Comparison of ENCODE assay signal across 8 cellular contexts in genomic region chr19:15195381-15195964, GRCh38. TPM values are rescaled to one million over a fixed set of nuclear protein-coding genes. Genes with fewer than 3 reads are reported as not detected.
A peak's percentile ranks its signal among the peaks of the same experiment; 100 is the strongest.
DNase-seq lines count a peak whose midpoint lies in the region; ATAC-seq and TF ChIP-seq lines count a peak whose summit lies in the region.

No MANE protein-coding gene starts in this region.

- intact Hi-C loops in posterior vena cava (cut with DNase I), result loop anchor here in 1 of 2 donors (5.0 kb wide), 1 partner anchor 52 kb away; no protein-coding TSS in a partner anchor

- peak overlapping the region; percentile 37; the same call in 1 of the 2 replicates for H3K27ac ChIP-seq in SJSA1

- DNase-seq in 8988T, result peak; percentile 56
- no peak for DNase-seq in GM13977 (ENCODE audit: low spot score)
- DNase-seq in SJSA1 (ENCODE audit: low read depth in 1 of 2, low spot score in 2 of 2), result peak; percentile 52 to 82
- DNase-seq in fibroblast of villous mesenchyme (ENCODE audit: low read depth), result peak; percentile 65
- DNase-seq in posterior vena cava (ENCODE audit: low spot score), result peak; percentile 91
- DNase-seq in SHP77 (lab: John Stamatoyannopoulos, UW), result no peak

- in situ Hi-C loops in GM13977 (cut with MboI; ENCODE audit: low pct_unique_long_range_greater_than_20kb, low sequenced_read_pairs, unreplicated experiment), result no loop called here

- H3K36me3 ChIP-seq in SJSA1, result peaks cover 47% of the 10 kb centered on the region

- H3K4me3 ChIP-seq in SJSA1 (peak overlapping the region; percentile 38), fibroblast of villous mesenchyme (ENCODE audit: low read depth, low read length) (peak overlapping the region; percentile 54)

- ATAC-seq in GM21825 (IDR thresholded peaks at IDR 0.05; ENCODE audit: unreplicated experiment) (no peak), HG03175 (IDR thresholded peaks at IDR 0.05; ENCODE audit: unreplicated experiment) (no peak)

- H3K4me1 ChIP-seq in SJSA1 (replicated peaks), result peaks cover 20% of the 10 kb centered on the region

- H3K9me3 ChIP-seq in SJSA1 (replicated peaks), result no peaks in the 10 kb centered on the region

- no peaks in the 10 kb centered on the region for H3K27me3 ChIP-seq in SJSA1 (replicated peaks)

- TF ChIP-seq CTCF in GM13977 (IDR thresholded peaks at IDR 0.05; ENCODE audit: extremely low read depth, insufficient read depth, missing control alignments) (peak; percentile 16), fibroblast of villous mesenchyme (IDR thresholded peaks at IDR 0.05; ENCODE audit: insufficient read depth, low read depth, low read length) (no peak)

RNA-seq across cellular contexts. Expression of gene NOTCH3, which starts 5.3 kb away (rescaled TPM):
- 25.4 and 33.1 TPM in 2 replicates for total RNA-seq in SJSA1 (2014; rRNA removed; shearing (Covaris generic))
- total RNA-seq in fibroblast of villous mesenchyme (27.6 and 39.3 TPM in 2 replicates), posterior vena cava (100 to 1,000 TPM; 164 to 165 TPM)

RNA-seq across cellular contexts. Expression of gene EPHX3, which starts 36.8 kb away (rescaled TPM):
- 0.08 TPM in 1 of 2 replicates, not detected in the other for total RNA-seq in SJSA1 (2014; rRNA removed; shearing (Covaris generic))
- total RNA-seq in fibroblast of villous mesenchyme, result under 0.01 TPM in 2 replicates
- total RNA-seq in posterior vena cava, result under 1 TPM; 0.48 to 0.51 TPM

Comparison
In these comparisons a context has a peak if more than half of its experiments do, and no peak if none do; other contexts are left out.
1. DNase-seq: peak in 8988T (single experiment), SJSA1 (2 of 2), fibroblast of villous mesenchyme (single experiment) and posterior vena cava (single experiment); none in GM13977 (single experiment) and SHP77 (0 of 2).